In genomic region chr10:44636625-44637024, GRCh38 we compare ENCODE assay signal across 16 cellular contexts.
"Had no signal": no experiment of that assay in that cellular context is flagged by ENCODE, and none has a peak within 500 bp of the region (broad histone marks: within the 10 kb centered on the region; RNA-seq: fewer than 3 reads in every experiment).

No MANE protein-coding gene starts in this region.

- H3K27ac ChIP-seq: dorsolateral prefrontal cortex, heart left ventricle, neutrophil, tibial artery, upper lobe of left lung, uterus had no signal

- H3K4me3 ChIP-seq: dorsolateral prefrontal cortex, heart left ventricle, tibial artery, upper lobe of left lung, uterus had no signal

- H3K27me3 ChIP-seq: heart left ventricle, neutrophil, tibial artery, upper lobe of left lung, uterus had no signal

- H3K9me3 ChIP-seq: tibial artery, upper lobe of left lung, uterus had no signal

- ATAC-seq: esophagus mucosa; heart left ventricle; naive thymus-derived CD8-positive, alpha-beta T cell; right cardiac atrium; stimulated activated memory B cell treated with anti-CD40 and anti-IgM and Interleukin-4, amounts not matched to agents 10 μg/mL and 1 μg/mL and 100 μg/mL, for 72 hours had no signal

- H3K4me1 ChIP-seq: heart left ventricle, tibial artery, upper lobe of left lung, uterus had no signal

- H3K36me3 ChIP-seq: heart left ventricle, neutrophil, tibial artery, upper lobe of left lung, uterus had no signal

- DNase-seq: cortex of kidney; dorsolateral prefrontal cortex; effector CD8-positive, alpha-beta T cell; heart left ventricle; hippocampal formation; mammary epithelial cell; naive thymus-derived CD8-positive, alpha-beta T cell; posterior cingulate gyrus; right cardiac atrium; stimulated activated CD4-positive, alpha-beta T cell treated with anti-CD3 and anti-CD28 coated beads, Interleukin-4, amount 100 ng/mL, for 24 hours; tibial artery; upper lobe of left lung; uterus had no signal
